2 cellular contexts compared by ENCODE assay signal in genomic region chr11:14687943-14688627, GRCh38.
A peak's percentile ranks its signal among the peaks of the same experiment; 100 is the strongest.
TF ChIP-seq lines count a peak whose summit lies in the region.

No MANE protein-coding gene starts in this region.

TF ChIP-seq in HEK293, 187 proteins besides CTCF, POLR2A, EP300 and RAD21:
- no peak for TF ChIP-seq ZNF274 (IDR thresholded peaks at IDR 0.05; ENCODE audit: low read length)
- TF ChIP-seq ZNF274 (tag by site-specific recombination; IDR thresholded peaks at IDR 0.05; ENCODE audit: borderline replicate concordance): no peak
- peak; percentile 88 for TF ChIP-seq ZNF596 (tag by site-specific recombination; IDR thresholded peaks at IDR 0.05)
- TF ChIP-seq ZNF366 (tag by site-specific recombination; conservative IDR thresholded peaks at IDR 0.05): 0 out of 2 replicates have a peak, but pooled peaks have one; percentile 24
TF ChIP-seq in HEK293: peak in this region for 2.

TF ChIP-seq in HepG2, 621 proteins besides CTCF, POLR2A, EP300 and RAD21 (continues in another document):
- no peak for TF ChIP-seq KMT2A (CRISPR knock-in tag; IDR thresholded peaks at IDR 0.05)
- no peak for TF ChIP-seq ZNF274 (CRISPR knock-in tag; IDR thresholded peaks at IDR 0.05)
- TF ChIP-seq CERS6 (CRISPR knock-in tag; IDR thresholded peaks at IDR 0.05): no peak
- TF ChIP-seq NCOA2 (CRISPR knock-in tag; IDR thresholded peaks at IDR 0.05): peak; percentile 35; the same call in 1 of the 2 replicates
- TF ChIP-seq MAX (IDR thresholded peaks at IDR 0.05): no peak
- no peak for TF ChIP-seq PHB2 (IDR thresholded peaks at IDR 0.05; ENCODE audit: partially characterized antibody)
- no peak for TF ChIP-seq TMF1 (CRISPR knock-in tag; IDR thresholded peaks at IDR 0.05; ENCODE audit: low read depth)
- no peak for TF ChIP-seq FOSL1 (CRISPR knock-in tag; IDR thresholded peaks at IDR 0.05; ENCODE audit: borderline replicate concordance)
- TF ChIP-seq SRSF9 (IDR thresholded peaks at IDR 0.05; ENCODE audit: borderline replicate concordance, insufficient read depth, low read depth, low read length, poor library complexity, severe bottlenecking): no peak
- TF ChIP-seq MTF1 (CRISPR knock-in tag; IDR thresholded peaks at IDR 0.05): no peak
- TF ChIP-seq RAD51 (IDR thresholded peaks at IDR 0.05; ENCODE audit: borderline replicate concordance): no peak
- peak; percentile 65 for TF ChIP-seq SAP130 (CRISPR knock-in tag; IDR thresholded peaks at IDR 0.05; ENCODE audit: low read depth)
- no peak for TF ChIP-seq RXRA (CRISPR knock-in tag; IDR thresholded peaks at IDR 0.05)
- no peak for TF ChIP-seq TAF1 (CRISPR knock-in tag; IDR thresholded peaks at IDR 0.05)
- TF ChIP-seq ZSCAN31 (CRISPR knock-in tag; IDR thresholded peaks at IDR 0.05; ENCODE audit: low read depth): no peak
- TF ChIP-seq ZIK1 (CRISPR knock-in tag; IDR thresholded peaks at IDR 0.05; ENCODE audit: borderline replicate concordance, low read depth): no peak
- peak; percentile 68 for TF ChIP-seq GATAD2A (CRISPR knock-in tag; IDR thresholded peaks at IDR 0.05)
- no peak for TF ChIP-seq KDM6A (CRISPR knock-in tag; IDR thresholded peaks at IDR 0.05; ENCODE audit: low read depth)
- TF ChIP-seq MIER2 (CRISPR knock-in tag; IDR thresholded peaks at IDR 0.05): no peak
- no peak for TF ChIP-seq ZNF3 (CRISPR knock-in tag; IDR thresholded peaks at IDR 0.05)
- TF ChIP-seq TERF1 (CRISPR knock-in tag; IDR thresholded peaks at IDR 0.05): no peak
- no peak for TF ChIP-seq SOX6 (IDR thresholded peaks at IDR 0.05)
- peak; percentile 47; the same call in 1 of the 2 replicates for TF ChIP-seq SOX6 (CRISPR knock-in tag; IDR thresholded peaks at IDR 0.05)
- TF ChIP-seq ZNF317 (CRISPR knock-in tag; IDR thresholded peaks at IDR 0.05): no peak
- no peak for TF ChIP-seq PBX2 (CRISPR knock-in tag; IDR thresholded peaks at IDR 0.05)
- no peak for TF ChIP-seq ZNF546 (CRISPR knock-in tag; conservative IDR thresholded peaks at IDR 0.05)
- no peak for TF ChIP-seq TEAD2 (CRISPR knock-in tag; IDR thresholded peaks at IDR 0.05)
- TF ChIP-seq AGO1 (IDR thresholded peaks at IDR 0.05; ENCODE audit: low read depth, low read length, poor library complexity, severe bottlenecking): no peak
- no peak for TF ChIP-seq ZC3H13 (CRISPR knock-in tag; IDR thresholded peaks at IDR 0.05)
- TF ChIP-seq TBX3 (IDR thresholded peaks at IDR 0.05; ENCODE audit: borderline replicate concordance): peak; percentile 56; the same call in 1 of the 2 replicates
- no peak for TF ChIP-seq SP140L (CRISPR knock-in tag; IDR thresholded peaks at IDR 0.05; ENCODE audit: borderline replicate concordance)
- TF ChIP-seq HMGA1 (CRISPR knock-in tag; conservative IDR thresholded peaks at IDR 0.05): no peak
- no peak for TF ChIP-seq DR1 (CRISPR knock-in tag; IDR thresholded peaks at IDR 0.05)
- TF ChIP-seq KLF9 (CRISPR knock-in tag; IDR thresholded peaks at IDR 0.05; ENCODE audit: low read depth): no peak
- no peak for TF ChIP-seq ETV5 (CRISPR knock-in tag; IDR thresholded peaks at IDR 0.05; ENCODE audit: borderline replicate concordance)
- TF ChIP-seq HMG20B (CRISPR knock-in tag; conservative IDR thresholded peaks at IDR 0.05): no peak
- no peak for TF ChIP-seq ZNF703 (CRISPR knock-in tag; IDR thresholded peaks at IDR 0.05; ENCODE audit: borderline replicate concordance)
- TF ChIP-seq ZNF564 (CRISPR knock-in tag; IDR thresholded peaks at IDR 0.05): no peak
- TF ChIP-seq MEIS1 (CRISPR knock-in tag; IDR thresholded peaks at IDR 0.05; ENCODE audit: borderline replicate concordance): no peak
- no peak for TF ChIP-seq CAMTA2 (CRISPR knock-in tag; IDR thresholded peaks at IDR 0.05; ENCODE audit: borderline replicate concordance)
- no peak for TF ChIP-seq ZSCAN20 (CRISPR knock-in tag; IDR thresholded peaks at IDR 0.05; ENCODE audit: borderline replicate concordance)
- TF ChIP-seq GATAD1 (CRISPR knock-in tag; IDR thresholded peaks at IDR 0.05): no peak
- no peak for TF ChIP-seq KIAA2018 (CRISPR knock-in tag; IDR thresholded peaks at IDR 0.05; ENCODE audit: borderline replicate concordance)
- TF ChIP-seq ZBTB14 (CRISPR knock-in tag; IDR thresholded peaks at IDR 0.05): no peak
- TF ChIP-seq ISL2 (CRISPR knock-in tag; IDR thresholded peaks at IDR 0.05): no peak
- no peak for TF ChIP-seq MYC (CRISPR knock-in tag; IDR thresholded peaks at IDR 0.05; ENCODE audit: borderline replicate concordance)
- TF ChIP-seq ZBTB7A (CRISPR knock-in tag; IDR thresholded peaks at IDR 0.05): no peak
- TF ChIP-seq REPIN1 (CRISPR knock-in tag; IDR thresholded peaks at IDR 0.05; ENCODE audit: borderline replicate concordance, low read depth): no peak
- TF ChIP-seq ZGPAT (CRISPR knock-in tag; IDR thresholded peaks at IDR 0.05): no peak
- no peak for TF ChIP-seq ZNF784 (CRISPR knock-in tag; IDR thresholded peaks at IDR 0.05; ENCODE audit: borderline replicate concordance)
- TF ChIP-seq ATF2 (CRISPR knock-in tag; IDR thresholded peaks at IDR 0.05): no peak
